ENCODE assay signal across 13 cellular contexts in genomic region chr7:92421676-92422435, GRCh38. TPM values are rescaled to one million over a fixed set of nuclear protein-coding genes. Genes with fewer than 3 reads are reported as not detected.
DNase-seq lines count a peak whose midpoint lies in the region; ATAC-seq and TF ChIP-seq lines count a peak whose summit lies in the region.
"Had no signal": no experiment of that assay in that cellular context is flagged by ENCODE, and none has a peak within 500 bp of the region (broad histone marks: within the 10 kb centered on the region; RNA-seq: fewer than 3 reads in every experiment).

No MANE protein-coding gene starts in this region.

- in situ Hi-C loops in Caki2 (cut with HindIII; ENCODE audit: low pct_unique_long_range_greater_than_20kb, low sequenced_read_pairs) = no loop called here

- no peak overlapping the region for H3K4me3 ChIP-seq in right atrium auricular region

- H3K9me3 ChIP-seq in right atrium auricular region = no peaks in the 10 kb centered on the region

- no peaks in the 10 kb centered on the region for H3K36me3 ChIP-seq in right atrium auricular region

- DNase-seq in Caki2 (ENCODE audit: low read depth) (peak; percentile 2), MV-4-11 (lab: John Stamatoyannopoulos, UW) (peak; percentile 18), NCI-H82 (lab: John Stamatoyannopoulos, UW) (peak; percentile 67), erythroblast (lab: John Stamatoyannopoulos, UW) (peak; percentile 7 to 27), GM10248 (ENCODE audit: extremely low spot score) (no peak), right atrium auricular region (ENCODE audit: low spot score) (no peak)
- no peak for DNase-seq in activated naive CD4-positive, alpha-beta T cell treated with anti-CD3 and anti-CD28 coated beads, Interleukin-2, amount 50 U/mL, for 16 hours
- DNase-seq: C1 segment of cervical spinal cord; nephron progenitor cell; stimulated activated naive CD8-positive, alpha-beta T cell treated with anti-CD3 and anti-CD28 coated beads, Interleukin-15, Interleukin-2, amounts not matched to agents 100 U/mL and 50 U/mL, for 24 hours; T1000 had no signal

- peaks cover 0 to 4% of the 10 kb centered on the region in 2 donors for H3K4me1 ChIP-seq in right atrium auricular region

- CTCF ChIA-PET in GM10248 (lab: Yijun Ruan, JAX) = interaction anchor here (1.8 to 10.9 kb wide), 3 partner anchors 8 to 24 kb away, joined by 4 to 126 read pairs (median 41); partner anchors contain the start of gene GATAD1

- ATAC-seq in GM19328 (IDR thresholded peaks at IDR 0.05; ENCODE audit: unreplicated experiment) = no peak
- ATAC-seq: stimulated activated naive CD8-positive, alpha-beta T cell treated with anti-CD3 and anti-CD28 coated beads, Interleukin-15, Interleukin-2, amounts not matched to agents 100 U/mL and 50 U/mL, for 24 hours had no signal

- TF ChIP-seq CTCF in GM10248 (IDR thresholded peaks at IDR 0.05; ENCODE audit: control extremely low read depth, extremely low read depth, low read depth, missing control alignments) (no peak), right atrium auricular region (IDR thresholded peaks at IDR 0.05) (no peak)

- POLR2A ChIA-PET in GM10248 (lab: Yijun Ruan, JAX) = no interaction called here

- no peak for TF ChIP-seq POLR2A in erythroblast (IDR thresholded peaks at IDR 0.05; ENCODE audit: low read length)

- no peaks in the 10 kb centered on the region for H3K27me3 ChIP-seq in right atrium auricular region

- no peak overlapping the region for H3K27ac ChIP-seq in right atrium auricular region

RNA-seq across cellular contexts. Expression of gene GATAD1, which starts 25.4 kb away (rescaled TPM):
- 10.2 and 13.5 TPM in 2 replicates for total RNA-seq in Caki2 (2014; rRNA removed; shearing (Covaris generic); ENCODE audit: low replicate concordance)
- total RNA-seq in right atrium auricular region = 10 to 100 TPM; 12.4 to 15.4 TPM

RNA-seq across cellular contexts. Expression of gene ERVW-1, which starts 55.9 kb away (rescaled TPM):
- not detected in 2 replicates for total RNA-seq in Caki2 (2014; rRNA removed; shearing (Covaris generic); ENCODE audit: low replicate concordance)
- total RNA-seq in right atrium auricular region = not detected
- total RNA-seq: NCI-H460 had no signal

Comparison
In these comparisons a context has a peak if more than half of its experiments do, and no peak if none do; other contexts are left out.
1. DNase-seq: peak in Caki2 (single experiment), MV-4-11 (single experiment), NCI-H82 (single experiment) and erythroblast (2 of 2); none in GM10248 (single experiment), activated naive CD4-positive, alpha-beta T cell treated with anti-CD3 and anti-CD28 coated beads, Interleukin-2, amount 50 U/mL, for 16 hours (single experiment) and right atrium auricular region (single experiment).